Comparison of ENCODE assay signal across 8 cellular contexts in the genomic region with DNA sequence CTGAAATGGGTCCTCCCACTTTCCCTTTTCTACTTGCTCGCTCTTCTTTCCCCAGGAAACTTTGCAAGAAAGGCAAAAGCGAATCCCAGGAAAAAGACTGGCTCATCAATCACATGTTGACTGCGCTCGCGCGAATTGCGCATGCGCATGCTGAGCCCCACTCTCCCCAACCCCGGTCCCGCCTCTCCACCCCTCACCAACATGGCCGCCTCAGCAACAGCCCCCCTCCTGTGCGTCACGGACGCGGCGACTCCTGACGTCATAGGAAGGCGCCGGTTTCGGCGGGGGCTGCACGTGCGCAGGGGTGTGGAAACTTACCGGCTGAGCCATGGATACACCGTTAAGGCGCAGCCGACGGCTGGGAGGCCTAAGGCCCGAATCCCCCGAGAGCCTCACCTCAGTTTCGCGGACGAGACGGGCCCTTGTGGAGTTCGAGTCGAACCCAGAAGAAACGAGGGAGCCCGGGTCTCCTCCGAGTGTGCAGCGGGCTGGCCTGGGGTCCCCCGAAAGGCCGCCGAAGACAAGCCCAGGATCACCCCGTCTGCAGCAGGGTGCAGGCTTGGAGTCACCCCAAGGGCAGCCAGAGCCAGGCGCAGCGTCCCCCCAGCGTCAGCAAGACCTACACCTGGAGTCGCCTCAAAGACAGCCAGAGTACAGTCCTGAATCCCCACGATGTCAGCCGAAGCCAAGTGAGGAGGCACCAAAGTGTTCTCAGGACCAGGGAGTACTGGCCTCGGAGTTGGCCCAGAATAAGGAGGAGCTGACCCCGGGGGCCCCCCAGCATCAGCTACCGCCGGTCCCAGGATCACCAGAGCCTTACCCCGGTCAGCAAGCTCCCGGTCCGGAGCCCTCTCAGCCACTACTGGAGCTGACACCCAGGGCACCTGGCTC. TPM values are rescaled to one million over a fixed set of nuclear protein-coding genes. Genes with fewer than 3 reads are reported as not detected.
DNase-seq lines count a peak whose midpoint lies in the region; ATAC-seq, FAIRE-seq and TF ChIP-seq lines count a peak whose summit lies in the region.

CCDC86 (plus strand) TSS at position 317 of the 891 bp plus-strand sequence; CDS start at position 329, 12 bp downstream.

- peak within 1 kb of the TSS; percentile 96 for H4K8ac ChIP-seq in H1 (ENCODE audit: extremely low read depth, insufficient read depth, low read length)

- no peak within 1 kb of the TSS for H3K23ac ChIP-seq in H1 (ENCODE audit: insufficient read length)

- CTCF ChIA-PET in activated CD8-positive, alpha-beta memory T cell treated with anti-CD3 and anti-CD28 coated beads, Interleukin-2, amount 10 ng/mL, durations not matched to agents 7 days and 5 days (lab: Charles Lee): interaction anchor here (0.8 to 15.9 kb wide), 8 partner anchors 9 to 58 kb away, joined by 3 to 230 read pairs (median 6); partner anchors contain the start of gene PRPF19
- CTCF ChIA-PET in H1 (lab: Charles Lee; ENCODE audit: partially characterized antibody): interaction anchor here (0.6 to 18.0 kb wide), 10 partner anchors 8 to 682 kb away, joined by 3 to 522 read pairs (median 3); partner anchors contain the start of gene PRPF19

- peak within 1 kb of the TSS in 3 of 4 experiments; percentile 65 to 88 (median 84); a peak in 6 of 7 replicates for H3K9ac ChIP-seq in H1 (replicated peaks in 1 of 4; ENCODE audit: extremely low read depth in 1 of 4, low read depth in 3 of 4, low read length in 3 of 4)

- H2BK15ac ChIP-seq in H1 (ENCODE audit: low read length): peak within 1 kb of the TSS; percentile 96; the same call in 1 of the 2 replicates

- peak within 1 kb of the TSS; percentile 67 for H2AK5ac ChIP-seq in H1 (ENCODE audit: low read depth, low read length)

- WGBS in H1 (ENCODE audit: extremely low coverage in 1 of 2, insufficient coverage in 1 of 2, insufficient read length in 1 of 2, insufficient replicate concordance in 2 of 2, low coverage in 1 of 2, low lambda C conversion rate in 2 of 2, missing lambda C conversion rate in 1 of 2), 2 experiments: 2% methylated on average over 49 of the region's 57 CpGs; no CpG with 5 or more reads in 1 of the 2 experiments

- no peak for TF ChIP-seq RAD21 in H1 (IDR thresholded peaks at IDR 0.05 in 1 of 2, conservative IDR thresholded peaks at IDR 0.05 in 1 of 2; ENCODE audit: low read depth in 2 of 2, low read length in 2 of 2)

- no peak within 1 kb of the TSS for H3K14ac ChIP-seq in H1 (ENCODE audit: insufficient read length)

- H3K9me3 Mint-ChIP-seq in activated CD8-positive, alpha-beta memory T cell treated with anti-CD3 and anti-CD28 coated beads, Interleukin-2, amount 10 ng/mL, durations not matched to agents 7 days and 5 days (ENCODE audit: low read depth): no peaks in the 10 kb centered on the region
- no peaks in the 10 kb centered on the region for H3K9me3 Mint-ChIP-seq in memory B cell

- H2BK20ac ChIP-seq in H1 (ENCODE audit: low read length): no peak within 1 kb of the TSS

- peak within 1 kb of the TSS; percentile 55 for H4K5ac ChIP-seq in H1 (ENCODE audit: insufficient read length, low read depth, low read length)

- H3K27ac ChIP-seq in H1 (ENCODE audit: low read depth, low read length): peak within 1 kb of the TSS; percentile 77; the same call in 1 of the 2 replicates

- H3K4me3 Mint-ChIP-seq in activated CD8-positive, alpha-beta memory T cell treated with anti-CD3 and anti-CD28 coated beads, Interleukin-2, amount 10 ng/mL, durations not matched to agents 7 days and 5 days: peak within 1 kb of the TSS; percentile 84
- H3K4me3 Mint-ChIP-seq in memory B cell: peak within 1 kb of the TSS; percentile 93

- H3K4ac ChIP-seq in H1 (replicated peaks; ENCODE audit: insufficient read length, low read depth, low read length): no peak within 1 kb of the TSS

- peak; percentile 61 for ATAC-seq in GM19467 (IDR thresholded peaks at IDR 0.05; ENCODE audit: unreplicated experiment)
- ATAC-seq in activated CD8-positive, alpha-beta memory T cell treated with anti-CD3 and anti-CD28 coated beads, Interleukin-2, amount 10 ng/mL, durations not matched to agents 7 days and 5 days: peak; percentile 91
- peak; percentile 97 for ATAC-seq in memory B cell (ENCODE audit: low read depth)

- H3K4me1 ChIP-seq in H1 (replicated peaks in 1 of 4; ENCODE audit: control insufficient read depth in 3 of 4, insufficient read depth in 4 of 4, low read length in 3 of 4): peaks cover 0 to 21% (median 7%) of the 10 kb centered on the region in 4 experiments; a peak in 6 of 7 replicates

- H3K4me1 Mint-ChIP-seq in activated CD8-positive, alpha-beta memory T cell treated with anti-CD3 and anti-CD28 coated beads, Interleukin-2, amount 10 ng/mL, durations not matched to agents 7 days and 5 days: peaks cover 41% of the 10 kb centered on the region
- peaks cover 39% of the 10 kb centered on the region for H3K4me1 Mint-ChIP-seq in memory B cell

- H3K36me3 Mint-ChIP-seq in activated CD8-positive, alpha-beta memory T cell treated with anti-CD3 and anti-CD28 coated beads, Interleukin-2, amount 10 ng/mL, durations not matched to agents 7 days and 5 days: peaks cover 6% of the 10 kb centered on the region
- H3K36me3 Mint-ChIP-seq in memory B cell: peaks cover 7% of the 10 kb centered on the region

- H3K4me3 ChIP-seq in H1 (ENCODE audit: extremely low read depth in 1 of 4, insufficient read depth in 2 of 4, low read depth in 3 of 4, low read length in 4 of 4): peak within 1 kb of the TSS; percentile 79 to 92 (median 86)

- H2BK5ac ChIP-seq in H1 (ENCODE audit: low read depth, low read length): peak within 1 kb of the TSS; percentile 83

- H3K4me2 ChIP-seq in H1 (ENCODE audit: insufficient read depth in 1 of 2, low read depth in 2 of 2, low read length in 2 of 2): peak within 1 kb of the TSS; percentile 89 to 99

- no peak for TF ChIP-seq CTCF in H1 (IDR thresholded peaks at IDR 0.05; ENCODE audit: control extremely low read depth in 1 of 3, insufficient read depth in 1 of 3, low read depth in 1 of 3, low read length in 3 of 3)

- peak within 1 kb of the TSS; percentile 84 for H3K27ac Mint-ChIP-seq in activated CD8-positive, alpha-beta memory T cell treated with anti-CD3 and anti-CD28 coated beads, Interleukin-2, amount 10 ng/mL, durations not matched to agents 7 days and 5 days
- peak within 1 kb of the TSS; percentile 87 for H3K27ac Mint-ChIP-seq in memory B cell

- DNase-seq in COLO668 (lab: John Stamatoyannopoulos, UW; ENCODE audit: unreplicated experiment) (peak; percentile 94), HS-5 (ENCODE audit: low read depth) (peak; percentile 84), NOMO-1 treated with dmso at 0.1 percent for 144 hours (lab: John Stamatoyannopoulos, UW; ENCODE audit: unreplicated experiment) (peak; percentile 84), H1 (ENCODE audit: low read depth in 1 of 2, low spot score in 2 of 2) (peak; percentile 95 to 100), memory B cell (ENCODE audit: low spot score in 2 of 2) (peak; percentile 99 to 100)
- peak; percentile 98 for DNase-seq in activated CD8-positive, alpha-beta memory T cell treated with anti-CD3 and anti-CD28 coated beads, Interleukin-2, amount 10 ng/mL, durations not matched to agents 7 days and 5 days
- peak; percentile 97 for DNase-seq in stimulated activated CD8-positive, alpha-beta memory T cell treated with anti-CD3 and anti-CD28 coated beads, Interleukin-12 subunit alpha, Interleukin-12 subunit beta, amount 100 ng/mL, for 1 hour (ENCODE audit: low read depth)

- peaks cover 6% of the 10 kb centered on the region for H3K79me1 ChIP-seq in H1 (ENCODE audit: low read depth, low read length)

- POLR2A ChIA-PET in H1 (lab: Charles Lee; ENCODE audit: partially characterized antibody): interaction anchor here (0.7 to 7.3 kb wide), 10 partner anchors 10 to 108 kb away, joined by 3 to 54 read pairs (median 3); partner anchors contain the start of genes PTGDR2 and ZP1

- H3K27me3 Mint-ChIP-seq in activated CD8-positive, alpha-beta memory T cell treated with anti-CD3 and anti-CD28 coated beads, Interleukin-2, amount 10 ng/mL, durations not matched to agents 7 days and 5 days: no peaks in the 10 kb centered on the region
- H3K27me3 Mint-ChIP-seq in memory B cell: no peaks in the 10 kb centered on the region

- TF ChIP-seq EP300 in H1 (IDR thresholded peaks at IDR 0.05; ENCODE audit: borderline replicate concordance in 1 of 2, low read depth in 2 of 2, low read length in 2 of 2): peak in 1 of 2 experiments; percentile 76; a peak in 1 of 3 replicates

- H2AFZ ChIP-seq in H1 (ENCODE audit: low read length): peak within 1 kb of the TSS; percentile 78; the same call in 1 of the 2 replicates

- no peaks in the 10 kb centered on the region for H3K27me3 ChIP-seq in H1 (replicated peaks in 1 of 4; ENCODE audit: control insufficient read depth in 3 of 4, extremely low read depth in 1 of 4, insufficient read depth in 3 of 4, low read length in 3 of 4)

- H2BK12ac ChIP-seq in H1 (ENCODE audit: low read depth, low read length): peak within 1 kb of the TSS; percentile 89

- H3K36me3 ChIP-seq in H1 (ENCODE audit: control insufficient read depth in 2 of 4, insufficient read depth in 4 of 4, low read length in 3 of 4): no peaks in the 10 kb centered on the region; a peak in 1 of 8 replicates

- H2BK120ac ChIP-seq in H1 (replicated peaks; ENCODE audit: low read depth, low read length): no peak within 1 kb of the TSS

- H4K91ac ChIP-seq in H1 (replicated peaks; ENCODE audit: insufficient read length, low read length): peak within 1 kb of the TSS; percentile 75

- H3K18ac ChIP-seq in H1 (ENCODE audit: extremely low read depth, low read length): peak within 1 kb of the TSS; percentile 93

- FAIRE-seq in H1 (lab: Jason Lieb, UNC): peak; percentile 58

- no peaks in the 10 kb centered on the region for H3K9me3 ChIP-seq in H1 (ENCODE audit: insufficient read depth in 2 of 2, low read depth in 1 of 2, low read length in 1 of 2)

- peaks cover 2 to 4% of the 10 kb centered on the region in 2 experiments for H4K20me1 ChIP-seq in H1 (replicated peaks in 1 of 2; ENCODE audit: control insufficient read depth in 1 of 2, insufficient read depth in 2 of 2, low read length in 2 of 2)

- H3K79me2 ChIP-seq in H1 (ENCODE audit: control insufficient read depth in 1 of 2, insufficient read depth in 2 of 2, low read length in 2 of 2): peaks cover 19 to 41% of the 10 kb centered on the region in 2 experiments

- TF ChIP-seq POLR2A in H1 (IDR thresholded peaks at IDR 0.05; ENCODE audit: control extremely low read depth in 1 of 2, low read depth in 2 of 2, low read length in 2 of 2): peak in 1 of 2 experiments; percentile 67; a peak in 2 of 3 replicates

- H3K23me2 ChIP-seq in H1 (ENCODE audit: low read depth, low read length): peaks cover 11% of the 10 kb centered on the region; the same call in 1 of the 2 replicates

- H3K56ac ChIP-seq in H1 (replicated peaks; ENCODE audit: insufficient read length, low read depth, low read length): peak within 1 kb of the TSS; percentile 37

RNA-seq across cellular contexts. Expression of gene CCDC86, which starts in this region (rescaled TPM):
- 10 to 100 TPM; 26.5 to 40.8 TPM for total RNA-seq in activated CD8-positive, alpha-beta memory T cell treated with anti-CD3 and anti-CD28 coated beads, Interleukin-2, amount 10 ng/mL, durations not matched to agents 7 days and 5 days
- total RNA-seq in H1 (2021; fragmentation: NEBNext Ultra II Directional; extraction: Animal tissue kit (Norgen Biotek cat#: 25700)): 76.4 and 77.1 TPM in 2 replicates
- polyA plus RNA-seq in H1 (2011; rRNA removed): 37.7 and 55.6 TPM in 2 replicates
- polyA plus RNA-seq in H1 (2011; cell fraction: cytosol; rRNA removed): 40.1 TPM
- 113 TPM for polyA plus RNA-seq in H1 (2011; cell fraction: nucleus; rRNA removed)
- polyA plus RNA-seq in H1 (2012, experiment 1 of 2): 53.8 to 65.2 TPM (median 57.5 TPM) in 4 replicates
- polyA plus RNA-seq in H1 (2012, experiment 2 of 2): 68.7 TPM
- 53.1 TPM for polyA plus RNA-seq in H1 (2013, experiment 1 of 2)
- polyA plus RNA-seq in H1 (2013, experiment 2 of 2): 54.7 TPM
- 16.5 and 24.7 TPM in 2 replicates for polyA minus RNA-seq in H1 (2011; rRNA and poly(A)+ RNA removed)
- 25.7 TPM for polyA minus RNA-seq in H1 (2011; cell fraction: cytosol; rRNA and poly(A)+ RNA removed)
- 23.8 TPM for polyA minus RNA-seq in H1 (2011; cell fraction: nucleus; rRNA and poly(A)+ RNA removed)

Comparison
In these comparisons a context has a peak if more than half of its experiments do, and no peak if none do; other contexts are left out.
1. Peak in every context shown above with its lines: DNase-seq, ATAC-seq, H3K4me3 ChIP-seq and H3K27ac ChIP-seq.